Comparison of ENCODE assay signal across 28 cellular contexts in genomic region chr7:42319631-42320030, GRCh38.
"Had no signal": no experiment of that assay in that cellular context is flagged by ENCODE, and none has a peak within 500 bp of the region (broad histone marks: within the 10 kb centered on the region; RNA-seq: fewer than 3 reads in every experiment).

No MANE protein-coding gene starts in this region.

- H3K4me1 ChIP-seq: esophagus squamous epithelium, pancreas, right lobe of liver, suprapubic skin, vagina had no signal

- H3K4me1 Mint-ChIP-seq: endodermal cell; stimulated activated naive CD8-positive, alpha-beta T cell treated with anti-CD3 and anti-CD28 coated beads, Interleukin-15, amount 100 ng/mL, for 72 hours had no signal

- H3K36me3 Mint-ChIP-seq: naive B cell; natural killer cell treated with Interleukin-12 subunit alpha and Interleukin-12 subunit beta and Interleukin-15 and Interleukin-18, amount 100 ng/mL, for 72 hours had no signal

- H3K27me3 ChIP-seq: esophagus squamous epithelium, neutrophil, right lobe of liver, suprapubic skin, vagina had no signal

- H3K27me3 Mint-ChIP-seq: stimulated activated naive CD8-positive, alpha-beta T cell treated with anti-CD3 and anti-CD28 coated beads, Interleukin-15, amount 100 ng/mL, for 72 hours had no signal

- H3K4me3 Mint-ChIP-seq: endodermal cell; mesothelial cell of epicardium; naive B cell; natural killer cell treated with Interleukin-12 subunit alpha and Interleukin-12 subunit beta and Interleukin-15 and Interleukin-18, amount 100 ng/mL, for 72 hours; neural crest cell; stimulated activated naive CD8-positive, alpha-beta T cell treated with anti-CD3 and anti-CD28 coated beads, Interleukin-15, amount 100 ng/mL, for 72 hours had no signal

- H3K36me3 ChIP-seq: esophagus squamous epithelium, heart right ventricle, neutrophil, pancreas, right lobe of liver, suprapubic skin, vagina had no signal

- H3K27ac Mint-ChIP-seq: endodermal cell; mesothelial cell of epicardium; naive B cell; natural killer cell treated with Interleukin-12 subunit alpha and Interleukin-12 subunit beta and Interleukin-15 and Interleukin-18, amount 100 ng/mL, for 72 hours; progenitor cell of endocrine pancreas; stimulated activated naive CD8-positive, alpha-beta T cell treated with anti-CD3 and anti-CD28 coated beads, Interleukin-15, amount 100 ng/mL, for 72 hours had no signal

- H3K4me3 ChIP-seq: esophagus squamous epithelium, heart right ventricle, lung, mucosa of descending colon, pancreas, right lobe of liver, suprapubic skin, vagina had no signal

- H3K27ac ChIP-seq: esophagus squamous epithelium, heart right ventricle, neutrophil, pancreas, right lobe of liver, suprapubic skin, vagina had no signal

- DNase-seq: effector CD8-positive, alpha-beta T cell; endodermal cell; erythroblast; esophagus squamous epithelium; foreskin melanocyte; glutamatergic neuron; heart right ventricle; hippocampal formation; kidney; mesenchymal stem cell; mucosa of descending colon; naive B cell; pancreas; right lobe of liver; small intestine; stimulated activated CD4-positive, alpha-beta T cell treated with anti-CD3 and anti-CD28 coated beads, Interleukin-1b, Interleukin-23, amount 100 ng/mL, for 48 hours; stimulated activated CD4-positive, alpha-beta T cell treated with anti-CD3 and anti-CD28 coated beads, Interleukin-4, amount 100 ng/mL, for 1 hour; stimulated activated CD8-positive, alpha-beta memory T cell treated with anti-CD3 and anti-CD28 coated beads, Interleukin-4, amount 100 ng/mL, for 48 hours; stimulated activated naive CD4-positive, alpha-beta T cell; stimulated activated naive CD8-positive, alpha-beta T cell treated with anti-CD3 and anti-CD28 coated beads, Interleukin-15, amount 100 ng/mL, for 72 hours had no signal

- H3K9me3 Mint-ChIP-seq: endodermal cell; natural killer cell treated with Interleukin-12 subunit alpha and Interleukin-12 subunit beta and Interleukin-15 and Interleukin-18, amount 100 ng/mL, for 72 hours; neural crest cell had no signal

- H3K9me3 ChIP-seq: esophagus squamous epithelium, heart right ventricle, mucosa of descending colon, neutrophil, pancreas, right lobe of liver, suprapubic skin, vagina had no signal
